In the genomic region with DNA sequence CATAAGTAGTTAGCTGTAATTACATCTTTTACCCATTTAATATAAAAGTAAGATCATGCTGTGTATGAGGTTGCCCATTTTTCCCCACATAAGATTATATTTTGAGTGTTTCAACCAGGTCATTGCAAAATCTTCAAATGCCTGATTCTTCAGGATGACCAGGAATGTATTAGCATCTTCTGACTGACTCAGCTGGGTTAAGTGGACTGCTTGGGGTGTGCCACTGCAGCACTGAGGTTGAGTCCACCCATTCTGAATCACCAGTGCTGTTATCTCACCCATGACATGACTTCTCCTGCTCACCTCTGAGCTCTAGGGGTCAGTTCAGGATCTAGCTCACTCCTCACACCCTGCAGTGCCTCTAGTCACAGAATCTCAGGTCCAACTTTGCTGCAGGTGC, we compare ENCODE assay signal across 20 cellular contexts.
DNase-seq lines count a peak whose midpoint lies in the region; ATAC-seq, FAIRE-seq and TF ChIP-seq lines count a peak whose summit lies in the region.
"Had no signal": no experiment of that assay in that cellular context is flagged by ENCODE, and none has a peak within 500 bp of the region (broad histone marks: within the 10 kb centered on the region; RNA-seq: fewer than 3 reads in every experiment).

No MANE protein-coding gene starts in this region.

- peak; percentile 83 for DNase-seq in AG10803 (ENCODE audit: low read depth)
- peak; percentile 59 for DNase-seq in HT1080 (ENCODE audit: low read depth)
- DNase-seq in bronchial epithelial cell (ENCODE audit: low read depth), result peak; percentile 65
- peak; percentile 82 for DNase-seq in kidney tubule cell (ENCODE audit: low spot score)
- no peak for DNase-seq in NCI-H510A treated with DMSO at 0.1 percent for 48 hours (lab: John Stamatoyannopoulos, UW)
- no peak for DNase-seq in iPS-NIHi11 (ENCODE audit: low spot score)
- no peak for DNase-seq in SK-N-DZ (ENCODE audit: low spot score)
- DNase-seq: activated B cell treated with CpG ODN at 0.5 μM for 24 hours; BE2C; MM.1S; naive thymus-derived CD4-positive, alpha-beta T cell; NCI-H2029 treated with DMSO at 0.1 percent for 48 hours; NCI-H526 treated with DMSO at 0.1 percent for 48 hours; T-cell had no signal

- TF ChIP-seq CTCF in AG10803 (conservative IDR thresholded peaks at IDR 0.05; ENCODE audit: low read length), result no peak
- no peak for TF ChIP-seq CTCF in bronchial epithelial cell (IDR thresholded peaks at IDR 0.05; ENCODE audit: insufficient read depth, low read length, severe bottlenecking)

- no peak for ATAC-seq in HG02642 (IDR thresholded peaks at IDR 0.05; ENCODE audit: poor library complexity, unreplicated experiment)
- ATAC-seq: activated T-helper 17 cell treated with anti-CD3 and anti-CD28 coated beads, Interleukin-2, amount 50 U/mL, for 72 hours; naive thymus-derived CD4-positive, alpha-beta T cell; T-cell had no signal

- no peak overlapping the region for H3K4me3 ChIP-seq in AG10803 (ENCODE audit: low read length)
- H3K4me3 ChIP-seq in bronchial epithelial cell (ENCODE audit: low read depth, low read length), result no peak overlapping the region
- H3K4me3 ChIP-seq: coronary artery had no signal

- no peaks in the 10 kb centered on the region for H3K36me3 ChIP-seq in bronchial epithelial cell (ENCODE audit: control insufficient read depth, insufficient read depth, low read length)
- H3K36me3 ChIP-seq: BE2C had no signal

- no peak for FAIRE-seq in bronchial epithelial cell (lab: Jason Lieb, UNC)
- FAIRE-seq: D721Med, GM18507, GM19239 had no signal

- no peaks in the 10 kb centered on the region for H3K27me3 ChIP-seq in bronchial epithelial cell (ENCODE audit: control insufficient read depth, insufficient read depth, low read length)
- H3K27me3 ChIP-seq: BE2C had no signal

Comparison
In these comparisons a context has a peak if more than half of its experiments do, and no peak if none do; other contexts are left out.
1. DNase-seq: peak in AG10803 (single experiment), HT1080 (single experiment), bronchial epithelial cell (single experiment) and kidney tubule cell (single experiment); none in NCI-H510A treated with DMSO at 0.1 percent for 48 hours (single experiment), iPS-NIHi11 (single experiment) and SK-N-DZ (single experiment).